8 cellular contexts compared by ENCODE assay signal in genomic region chr19:9934132-9934950, GRCh38. TPM values are rescaled to one million over a fixed set of nuclear protein-coding genes. Genes with fewer than 3 reads are reported as not detected.
DNase-seq lines count a peak whose midpoint lies in the region; ATAC-seq and TF ChIP-seq lines count a peak whose summit lies in the region.

No MANE protein-coding gene starts in this region.

- POLR2A ChIA-PET in T-cell (lab: Charles Lee): no interaction called here

- H3K4me1 ChIP-seq in DND-41 (ENCODE audit: insufficient read depth, low read length) (peaks cover 3% of the 10 kb centered on the region; the same call in 1 of the 2 replicates), HUES6 (ENCODE audit: control insufficient read depth, insufficient read depth, low read length) (peaks cover 12% of the 10 kb centered on the region), left ventricle myocardium inferior (peaks cover 36% of the 10 kb centered on the region), psoas muscle (peaks cover 6% of the 10 kb centered on the region), aorta (ENCODE audit: control insufficient read depth in 1 of 2, insufficient read depth in 2 of 2, low read length in 2 of 2) (no peaks in the 10 kb centered on the region)

- ATAC-seq in DND-41 (ENCODE audit: insufficient read depth, low read depth) (peak; percentile 62), T-cell (replicated peaks in 1 of 4) (peak; percentile 67 to 77 (median 74)), psoas muscle (peak; percentile 30 to 76 (median 72)), aorta (ENCODE audit: low FRiP score) (peak; percentile 78)
- peak; percentile 67 for ATAC-seq in activated naive CD8-positive, alpha-beta T cell treated with anti-CD3 and anti-CD28 coated beads, Interleukin-2, amount 50 U/mL, for 24 hours

- WGBS in psoas muscle, 3 donors: 10 to 15% (median 14%) methylated on average over 22 to 23 of the region's 23 CpGs
- WGBS in aorta, 2 donors: 12 to 14% methylated on average over 19 to 23 of the region's 23 CpGs

- no peak overlapping the region for H3K27ac ChIP-seq in DND-41 (ENCODE audit: low read length)
- H3K27ac ChIP-seq in HUES6 (ENCODE audit: low read depth, low read length): no peak overlapping the region
- H3K27ac ChIP-seq in left ventricle myocardium inferior (replicated peaks): peak overlapping the region; percentile 32
- H3K27ac ChIP-seq in psoas muscle: no peak overlapping the region
- no peak overlapping the region for H3K27ac ChIP-seq in aorta (ENCODE audit: low read depth in 1 of 2, low read length in 2 of 2)

- H3K79me2 ChIP-seq in DND-41 (ENCODE audit: insufficient read depth, low read length): no peaks in the 10 kb centered on the region

- no peaks in the 10 kb centered on the region for H3K9me3 Mint-ChIP-seq in T-cell
- H3K9me3 Mint-ChIP-seq in activated naive CD8-positive, alpha-beta T cell treated with anti-CD3 and anti-CD28 coated beads, Interleukin-2, amount 50 U/mL, for 24 hours: no peaks in the 10 kb centered on the region

- DNase-seq in DND-41 (peak; percentile 72), T-cell (peak; percentile 49 to 84 (median 74)), left ventricle myocardium inferior (peak; percentile 68), psoas muscle (peak; percentile 74 to 82), aorta (peak; percentile 70 to 91), NCI-H510A treated with DMSO at 0.1 percent for 48 hours (lab: John Stamatoyannopoulos, UW) (no peak)
- DNase-seq in activated naive CD8-positive, alpha-beta T cell treated with anti-CD3 and anti-CD28 coated beads, Interleukin-2, amount 50 U/mL, for 24 hours: peak; percentile 92

- no peak overlapping the region for H2AFZ ChIP-seq in DND-41 (ENCODE audit: low read depth, low read length)

- H3K36me3 ChIP-seq in DND-41 (ENCODE audit: insufficient read depth, low read length) (no peaks in the 10 kb centered on the region), HUES6 (ENCODE audit: control insufficient read depth, insufficient read depth, low read length) (no peaks in the 10 kb centered on the region), left ventricle myocardium inferior (no peaks in the 10 kb centered on the region), psoas muscle (ENCODE audit: insufficient read depth in 1 of 2, low read depth in 1 of 2) (no peaks in the 10 kb centered on the region), aorta (ENCODE audit: control insufficient read depth in 1 of 2, insufficient read depth in 2 of 2, low read length in 1 of 2) (no peaks in the 10 kb centered on the region)

- H3K36me3 Mint-ChIP-seq in T-cell: no peaks in the 10 kb centered on the region
- no peaks in the 10 kb centered on the region for H3K36me3 Mint-ChIP-seq in activated naive CD8-positive, alpha-beta T cell treated with anti-CD3 and anti-CD28 coated beads, Interleukin-2, amount 50 U/mL, for 24 hours (ENCODE audit: low read depth)

- no peak overlapping the region for H3K4me2 ChIP-seq in DND-41 (ENCODE audit: insufficient read depth, low read length)

- peaks cover 31 to 36% (median 33%) of the 10 kb centered on the region in 3 donors for H3K4me1 Mint-ChIP-seq in T-cell
- H3K4me1 Mint-ChIP-seq in activated naive CD8-positive, alpha-beta T cell treated with anti-CD3 and anti-CD28 coated beads, Interleukin-2, amount 50 U/mL, for 24 hours: peaks cover 19% of the 10 kb centered on the region

- intact Hi-C loops in left ventricle myocardium inferior (cut with micrococcal nuclease): loop anchor here (5.0 kb wide), 1 partner anchor 93 kb away; no protein-coding TSS in a partner anchor
- intact Hi-C loops in psoas muscle (cut with DNase I): loop anchor here (5.0 kb wide), 3 partner anchors 93 to 458 kb away; partner anchors contain the start of gene MRPL4 (in 1 of the 2)
- intact Hi-C loops in aorta (cut with DNase I): loop anchor here (5.0 to 10.0 kb wide), 2 partner anchors 180 to 318 kb away; partner anchors contain the start of genes EIF3G (in 1 of the 2), MRPL4 (in 1 of the 2) and P2RY11 (in 1 of the 2)

- no peak overlapping the region for H3K9ac ChIP-seq in DND-41 (ENCODE audit: low read depth, low read length)
- no peak overlapping the region for H3K9ac ChIP-seq in HUES6 (ENCODE audit: low read length)

- H3K27me3 ChIP-seq in DND-41 (ENCODE audit: insufficient read depth, low read length, poor library complexity) (no peaks in the 10 kb centered on the region), HUES6 (ENCODE audit: control insufficient read depth, insufficient read depth, low read length) (peaks cover 12% of the 10 kb centered on the region; the same call in 1 of the 2 replicates), left ventricle myocardium inferior (ENCODE audit: low read depth) (peaks cover 96% of the 10 kb centered on the region), psoas muscle (ENCODE audit: insufficient read depth in 3 of 3, low read length in 2 of 3) (peaks cover 5 to 48% (median 15%) of the 10 kb centered on the region in 3 donors), aorta (ENCODE audit: control insufficient read depth in 1 of 2, insufficient read depth in 2 of 2, low read length in 1 of 2) (no peaks in the 10 kb centered on the region)

- H4K20me1 ChIP-seq in DND-41 (ENCODE audit: insufficient read depth, low read length): no peaks in the 10 kb centered on the region

- TF ChIP-seq CTCF in DND-41 (IDR thresholded peaks at IDR 0.05; ENCODE audit: borderline replicate concordance, extremely low read depth, low read length, poor library complexity, severe bottlenecking) (peak; percentile 73), left ventricle myocardium inferior (IDR thresholded peaks at IDR 0.05; ENCODE audit: borderline replicate concordance) (peak; percentile 78), psoas muscle (IDR thresholded peaks at IDR 0.05) (peak; percentile 60)

- H3K27ac Mint-ChIP-seq in T-cell: no peak overlapping the region
- no peak overlapping the region for H3K27ac Mint-ChIP-seq in activated naive CD8-positive, alpha-beta T cell treated with anti-CD3 and anti-CD28 coated beads, Interleukin-2, amount 50 U/mL, for 24 hours

- H3K27me3 Mint-ChIP-seq in T-cell: peaks cover 48 to 56% of the 10 kb centered on the region in 2 donors
- peaks cover 51% of the 10 kb centered on the region for H3K27me3 Mint-ChIP-seq in activated naive CD8-positive, alpha-beta T cell treated with anti-CD3 and anti-CD28 coated beads, Interleukin-2, amount 50 U/mL, for 24 hours

- H3K4me3 Mint-ChIP-seq in T-cell: peak overlapping the region in 1 of 3 donors; percentile 71
- no peak overlapping the region for H3K4me3 Mint-ChIP-seq in activated naive CD8-positive, alpha-beta T cell treated with anti-CD3 and anti-CD28 coated beads, Interleukin-2, amount 50 U/mL, for 24 hours

- H3K4me3 ChIP-seq in DND-41 (ENCODE audit: low read depth in 1 of 2, low read length in 2 of 2) (no peak overlapping the region), HUES6 (ENCODE audit: low read depth, low read length) (peak overlapping the region; percentile 89), left ventricle myocardium inferior (no peak overlapping the region), psoas muscle (no peak overlapping the region), aorta (ENCODE audit: low read length in 2 of 2) (no peak overlapping the region)

- H3K9me3 ChIP-seq in DND-41 (ENCODE audit: insufficient read depth, low read length, severe bottlenecking) (no peaks in the 10 kb centered on the region), HUES6 (ENCODE audit: control insufficient read depth, insufficient read depth, low read depth, low read length) (no peaks in the 10 kb centered on the region), left ventricle myocardium inferior (replicated peaks) (no peaks in the 10 kb centered on the region), psoas muscle (no peaks in the 10 kb centered on the region), aorta (ENCODE audit: control insufficient read depth, low read length) (no peaks in the 10 kb centered on the region)

- CTCF ChIA-PET in T-cell (lab: Charles Lee): interaction anchor here (0.6 to 0.7 kb wide), 2 partner anchors 53 to 451 kb away, joined by 6 to 7 read pairs; no protein-coding TSS in a partner anchor

RNA-seq across cellular contexts. Expression of gene OLFM2, which starts 2.0 kb away (rescaled TPM):
- 10 to 100 TPM in 3 of 5 donors, 1 to 10 TPM in 2; 6.0 to 18.0 (median 11.9) TPM for total RNA-seq in T-cell
- 1.7 TPM for total RNA-seq in left ventricle myocardium inferior
- total RNA-seq in psoas muscle: 1 to 10 TPM in 3 of 4 donors, under 1 TPM in 1; 0.48 to 5.1 (median 1.4) TPM
- polyA plus RNA-seq in psoas muscle: 1 to 10 TPM in 1 of 3 donors, under 1 TPM in 2; 0.88 to 1.0 (median 0.90) TPM
- 1 to 10 TPM; 3.9 to 4.8 TPM for total RNA-seq in aorta
- polyA plus RNA-seq in aorta: 10 to 100 TPM; 13.5 to 14.5 TPM
